In genomic region chr16:28115866-28116265, GRCh38 we compare ENCODE assay signal across 11 cellular contexts. TPM values are rescaled to one million over a fixed set of nuclear protein-coding genes. Genes with fewer than 3 reads are reported as not detected.
DNase-seq lines count a peak whose midpoint lies in the region; ATAC-seq and TF ChIP-seq lines count a peak whose summit lies in the region.
"Not testable (repeated sequence)": the region's sequence is repeated elsewhere in the genome, so short reads cannot be mapped to it uniquely, and the experiment has no call there.
"Had no signal": no experiment of that assay in that cellular context is flagged by ENCODE, and none has a peak within 500 bp of the region (broad histone marks: within the 10 kb centered on the region; RNA-seq: fewer than 3 reads in every experiment).

No MANE protein-coding gene starts in this region.

- POLR2A ChIA-PET in CD4-positive, alpha-beta T cell (lab: Charles Lee), result not testable (repeated sequence)

- DNase-seq in CD4-positive, alpha-beta T cell; T-helper 17 cell; activated T-helper 1 cell treated with anti-CD3 and anti-CD28 coated beads, Interleukin-12 subunit alpha, Interleukin-12 subunit beta, Interleukin-2, Interleukin-4 antibody, amounts not matched to agents 30 ng/mL and 10 ng/mL and 1 ng/mL, durations not matched to agents 14 hours and 24 hours and 36 hours (ENCODE audit: low spot score); activated naive CD8-positive, alpha-beta T cell treated with anti-CD3 and anti-CD28 coated beads for 36 hours; central memory CD8-positive, alpha-beta T cell (ENCODE audit: low spot score in 2 of 2): not testable (repeated sequence)
- peak; percentile 20 for DNase-seq in myocyte (ENCODE audit: low read depth)

- TF ChIP-seq CTCF in CD4-positive, alpha-beta T cell (IDR thresholded peaks at IDR 0.05); neutrophil (IDR thresholded peaks at IDR 0.05): not testable (repeated sequence)

- not testable (repeated sequence) for H3K9me3 Mint-ChIP-seq in CD4-positive, alpha-beta T cell; activated T-helper 1 cell treated with anti-CD3 and anti-CD28 coated beads, Interleukin-12 subunit alpha, Interleukin-12 subunit beta, Interleukin-2, Interleukin-4 antibody, amounts not matched to agents 30 ng/mL and 10 ng/mL and 1 ng/mL, durations not matched to agents 14 hours and 24 hours and 36 hours; activated naive CD8-positive, alpha-beta T cell treated with anti-CD3 and anti-CD28 coated beads for 36 hours; central memory CD8-positive, alpha-beta T cell; stimulated activated naive CD8-positive, alpha-beta T cell treated with anti-CD3 and anti-CD28 coated beads, Interleukin-15, Interleukin-2, amounts not matched to agents 100 ng/mL and 50 ng/mL, for 24 hours

- H3K27me3 Mint-ChIP-seq in CD4-positive, alpha-beta T cell; T-helper 17 cell; activated T-helper 1 cell treated with anti-CD3 and anti-CD28 coated beads, Interleukin-12 subunit alpha, Interleukin-12 subunit beta, Interleukin-2, Interleukin-4 antibody, amounts not matched to agents 30 ng/mL and 10 ng/mL and 1 ng/mL, durations not matched to agents 14 hours and 24 hours and 36 hours (ENCODE audit: insufficient read depth); activated naive CD8-positive, alpha-beta T cell treated with anti-CD3 and anti-CD28 coated beads for 36 hours; central memory CD8-positive, alpha-beta T cell; stimulated activated naive CD8-positive, alpha-beta T cell treated with anti-CD3 and anti-CD28 coated beads, Interleukin-15, Interleukin-2, amounts not matched to agents 100 ng/mL and 50 ng/mL, for 24 hours: not testable (repeated sequence)

- H3K4me3 ChIP-seq in neutrophil (ENCODE audit: low read depth in 1 of 2, low read length in 1 of 2), result not testable (repeated sequence)

- ATAC-seq in CD4-positive, alpha-beta T cell (ENCODE audit: poor library complexity); T-helper 17 cell; central memory CD8-positive, alpha-beta T cell (replicated peaks; ENCODE audit: extremely low read depth, poor library complexity, severe bottlenecking): not testable (repeated sequence)

- CTCF ChIA-PET in CD4-positive, alpha-beta T cell (lab: Charles Lee), result not testable (repeated sequence)

- H3K4me3 Mint-ChIP-seq in CD4-positive, alpha-beta T cell; T-helper 17 cell; activated T-helper 1 cell treated with anti-CD3 and anti-CD28 coated beads, Interleukin-12 subunit alpha, Interleukin-12 subunit beta, Interleukin-2, Interleukin-4 antibody, amounts not matched to agents 30 ng/mL and 10 ng/mL and 1 ng/mL, durations not matched to agents 14 hours and 24 hours and 36 hours; activated naive CD8-positive, alpha-beta T cell treated with anti-CD3 and anti-CD28 coated beads for 36 hours; central memory CD8-positive, alpha-beta T cell; stimulated activated naive CD8-positive, alpha-beta T cell treated with anti-CD3 and anti-CD28 coated beads, Interleukin-15, Interleukin-2, amounts not matched to agents 100 ng/mL and 50 ng/mL, for 24 hours: not testable (repeated sequence)

- peak overlapping the region; percentile 20 for H3K27ac Mint-ChIP-seq in CD4-positive, alpha-beta T cell
- H3K27ac Mint-ChIP-seq in T-helper 17 cell, result peak overlapping the region; percentile 45
- H3K27ac Mint-ChIP-seq in activated T-helper 1 cell treated with anti-CD3 and anti-CD28 coated beads, Interleukin-12 subunit alpha, Interleukin-12 subunit beta, Interleukin-2, Interleukin-4 antibody, amounts not matched to agents 30 ng/mL and 10 ng/mL and 1 ng/mL, durations not matched to agents 14 hours and 24 hours and 36 hours, result peak overlapping the region; percentile 16
- H3K27ac Mint-ChIP-seq in activated naive CD8-positive, alpha-beta T cell treated with anti-CD3 and anti-CD28 coated beads for 36 hours, result peak overlapping the region; percentile 68
- peak overlapping the region; percentile 60 for H3K27ac Mint-ChIP-seq in central memory CD8-positive, alpha-beta T cell (ENCODE audit: low read depth)
- peak overlapping the region; percentile 41 for H3K27ac Mint-ChIP-seq in stimulated activated naive CD8-positive, alpha-beta T cell treated with anti-CD3 and anti-CD28 coated beads, Interleukin-15, Interleukin-2, amounts not matched to agents 100 ng/mL and 50 ng/mL, for 24 hours

- not testable (repeated sequence) for H3K27me3 ChIP-seq in CD4-positive, alpha-beta T cell (ENCODE audit: control insufficient read depth, insufficient read depth, low read length); neutrophil

- not testable (repeated sequence) for H3K27ac ChIP-seq in CD4-positive, alpha-beta T cell (ENCODE audit: low read depth, low read length)
- H3K27ac ChIP-seq in neutrophil, result peak overlapping the region; percentile 62

- H3K4me1 ChIP-seq in neutrophil (ENCODE audit: control insufficient read depth in 1 of 2, insufficient read depth in 1 of 2, low read depth in 1 of 2, low read length in 1 of 2), result not testable (repeated sequence)

- intact Hi-C loops in CD4-positive, alpha-beta T cell (cut with DNase I, micrococcal nuclease); activated T-helper 1 cell treated with anti-CD3 and anti-CD28 coated beads, Interleukin-12 subunit alpha, Interleukin-12 subunit beta, Interleukin-2, Interleukin-4 antibody, amounts not matched to agents 30 ng/mL and 10 ng/mL and 1 ng/mL, durations not matched to agents 14 hours and 24 hours and 36 hours (cut with micrococcal nuclease): not testable (repeated sequence)

- H3K9me3 ChIP-seq in CD4-positive, alpha-beta T cell (ENCODE audit: control insufficient read depth, low read length); T-helper 17 cell (ENCODE audit: control insufficient read depth, low read length, poor library complexity, severe bottlenecking); neutrophil: not testable (repeated sequence)

- H3K4me1 Mint-ChIP-seq in CD4-positive, alpha-beta T cell (ENCODE audit: low read depth); central memory CD8-positive, alpha-beta T cell: not testable (repeated sequence)
- peaks cover 12% of the 10 kb centered on the region for H3K4me1 Mint-ChIP-seq in T-helper 17 cell
- peaks cover 14% of the 10 kb centered on the region for H3K4me1 Mint-ChIP-seq in activated T-helper 1 cell treated with anti-CD3 and anti-CD28 coated beads, Interleukin-12 subunit alpha, Interleukin-12 subunit beta, Interleukin-2, Interleukin-4 antibody, amounts not matched to agents 30 ng/mL and 10 ng/mL and 1 ng/mL, durations not matched to agents 14 hours and 24 hours and 36 hours (ENCODE audit: low read depth)
- H3K4me1 Mint-ChIP-seq in activated naive CD8-positive, alpha-beta T cell treated with anti-CD3 and anti-CD28 coated beads for 36 hours, result peaks cover 17% of the 10 kb centered on the region
- peaks cover 12% of the 10 kb centered on the region for H3K4me1 Mint-ChIP-seq in stimulated activated naive CD8-positive, alpha-beta T cell treated with anti-CD3 and anti-CD28 coated beads, Interleukin-15, Interleukin-2, amounts not matched to agents 100 ng/mL and 50 ng/mL, for 24 hours (ENCODE audit: low read depth)

- H3K36me3 Mint-ChIP-seq in CD4-positive, alpha-beta T cell (ENCODE audit: low read depth), result peaks cover 97% of the 10 kb centered on the region
- not testable (repeated sequence) for H3K36me3 Mint-ChIP-seq in T-helper 17 cell (ENCODE audit: low read depth)
- H3K36me3 Mint-ChIP-seq in activated T-helper 1 cell treated with anti-CD3 and anti-CD28 coated beads, Interleukin-12 subunit alpha, Interleukin-12 subunit beta, Interleukin-2, Interleukin-4 antibody, amounts not matched to agents 30 ng/mL and 10 ng/mL and 1 ng/mL, durations not matched to agents 14 hours and 24 hours and 36 hours (ENCODE audit: low read depth), result peaks cover 43% of the 10 kb centered on the region
- peaks cover 23% of the 10 kb centered on the region for H3K36me3 Mint-ChIP-seq in activated naive CD8-positive, alpha-beta T cell treated with anti-CD3 and anti-CD28 coated beads for 36 hours
- peaks cover 64% of the 10 kb centered on the region for H3K36me3 Mint-ChIP-seq in central memory CD8-positive, alpha-beta T cell (ENCODE audit: insufficient read depth)
- H3K36me3 Mint-ChIP-seq in stimulated activated naive CD8-positive, alpha-beta T cell treated with anti-CD3 and anti-CD28 coated beads, Interleukin-15, Interleukin-2, amounts not matched to agents 100 ng/mL and 50 ng/mL, for 24 hours (ENCODE audit: low read depth), result peaks cover 75% of the 10 kb centered on the region

- H3K36me3 ChIP-seq in neutrophil, result peaks cover 100% of the 10 kb centered on the region

RNA-seq across cellular contexts. Expression of gene GSG1L, which starts 52.4 kb away (rescaled TPM):
- not detected for total RNA-seq in CD4-positive, alpha-beta T cell
- total RNA-seq in T-helper 17 cell (not detected), myocyte (0.57 TPM in 1 of 2 replicates, not detected in the other)
- total RNA-seq in activated T-helper 1 cell treated with anti-CD3 and anti-CD28 coated beads, Interleukin-12 subunit alpha, Interleukin-12 subunit beta, Interleukin-2, Interleukin-4 antibody, amounts not matched to agents 30 ng/mL and 10 ng/mL and 1 ng/mL, durations not matched to agents 14 hours and 24 hours and 36 hours, result not detected in 2 replicates
- not detected for total RNA-seq in activated naive CD8-positive, alpha-beta T cell treated with anti-CD3 and anti-CD28 coated beads for 36 hours
- not detected for polyA plus RNA-seq in myocyte (2012)
- total RNA-seq: A172; CD8-positive, alpha-beta T cell; H7 had no signal

Comparison
In these comparisons a context has a peak if more than half of its experiments do, and no peak if none do; other contexts are left out.
1. H3K27ac Mint-ChIP-seq: peak in every context shown above with its lines; median percentile 68 in activated naive CD8-positive, alpha-beta T cell treated with anti-CD3 and anti-CD28 coated beads for 36 hours; 60 in central memory CD8-positive, alpha-beta T cell; 45 in T-helper 17 cell; 41 in stimulated activated naive CD8-positive, alpha-beta T cell treated with anti-CD3 and anti-CD28 coated beads, Interleukin-15, Interleukin-2, amounts not matched to agents 100 ng/mL and 50 ng/mL, for 24 hours; 20 in CD4-positive, alpha-beta T cell; 16 in activated T-helper 1 cell treated with anti-CD3 and anti-CD28 coated beads, Interleukin-12 subunit alpha, Interleukin-12 subunit beta, Interleukin-2, Interleukin-4 antibody, amounts not matched to agents 30 ng/mL and 10 ng/mL and 1 ng/mL, durations not matched to agents 14 hours and 24 hours and 36 hours.